In genomic region chr15:56731571-56731970, GRCh38 we compare ENCODE assay signal across 7 cellular contexts. TPM values are rescaled to one million over a fixed set of nuclear protein-coding genes. Genes with fewer than 3 reads are reported as not detected.
DNase-seq lines count a peak whose midpoint lies in the region; ATAC-seq and TF ChIP-seq lines count a peak whose summit lies in the region.

No MANE protein-coding gene starts in this region.

- no peak for ATAC-seq in HCT116
- no peak for ATAC-seq in activated CD8-positive, alpha-beta T cell treated with anti-CD3 and anti-CD28 coated beads for 36 hours
- ATAC-seq in GM18517 (IDR thresholded peaks at IDR 0.05; ENCODE audit: unreplicated experiment) = no peak

- H3K4me3 ChIP-seq in HCT116 (replicated peaks in 1 of 2; ENCODE audit: low read depth in 1 of 2, low read length in 2 of 2) (peak overlapping the region in 1 of 2 experiments; percentile 77; a peak in 2 of 4 replicates), iPS-18a (ENCODE audit: low read length) (peak overlapping the region; percentile 70), stomach (peak overlapping the region; percentile 65 to 81 (median 74))

- H3K9me2 ChIP-seq in HCT116 (ENCODE audit: insufficient read depth) = no peaks in the 10 kb centered on the region

- TF ChIP-seq RAD21 in HCT116 (IDR thresholded peaks at IDR 0.05; ENCODE audit: low read depth) = no peak

- CTCF ChIA-PET in HCT116 (lab: Charles Lee) = no interaction called here
- CTCF ChIA-PET in activated CD8-positive, alpha-beta T cell treated with anti-CD3 and anti-CD28 coated beads for 36 hours (lab: Charles Lee) = no interaction called here

- RAD21 ChIA-PET in HCT116 (lab: Charles Lee; ENCODE audit: low non-redundant PET in 1 of 2, low total read pairs in 2 of 2, uncharacterized antibody in 2 of 2, unreplicated experiment in 2 of 2) = no interaction called here

- H3K36me3 ChIP-seq in HCT116 (ENCODE audit: control insufficient read depth in 1 of 2, insufficient read depth in 2 of 2, low read length in 2 of 2) = no peaks in the 10 kb centered on the region
- no peaks in the 10 kb centered on the region for H3K36me3 ChIP-seq in iPS-18a (ENCODE audit: control insufficient read depth, low read depth, low read length)
- no peaks in the 10 kb centered on the region for H3K36me3 ChIP-seq in stomach

- peaks cover 36% of the 10 kb centered on the region for H3K4me1 Mint-ChIP-seq in activated CD8-positive, alpha-beta T cell treated with anti-CD3 and anti-CD28 coated beads for 36 hours (ENCODE audit: low read depth)

- BruUV-seq in HCT116 (replicated peaks; lab: Mats Ljungman, UMichigan) = no TSS peak

- peaks cover 55% of the 10 kb centered on the region for H3K79me2 ChIP-seq in HCT116 (ENCODE audit: insufficient read depth, low read length)

- H3K9me3 ChIP-seq in HCT116 (ENCODE audit: control insufficient read depth in 1 of 2, insufficient read depth in 1 of 2, low read depth in 1 of 2, low read length in 2 of 2) = no peaks in the 10 kb centered on the region
- H3K9me3 ChIP-seq in iPS-18a (ENCODE audit: control insufficient read depth, low read depth, low read length) = peaks cover 11% of the 10 kb centered on the region
- no peaks in the 10 kb centered on the region for H3K9me3 ChIP-seq in stomach

- peak overlapping the region; percentile 82; the same call in 1 of the 2 replicates for H3K27ac ChIP-seq in HCT116 (ENCODE audit: low read depth, low read length)
- no peak overlapping the region for H3K27ac ChIP-seq in iPS-18a (ENCODE audit: low read length)
- peak overlapping the region in 4 of 5 donors; percentile 96 to 99 (median 98) for H3K27ac ChIP-seq in stomach

- POLR2A ChIA-PET in HCT116 (lab: Charles Lee) = no interaction called here
- POLR2A ChIA-PET in activated CD8-positive, alpha-beta T cell treated with anti-CD3 and anti-CD28 coated beads for 36 hours (lab: Charles Lee) = no interaction called here

- TF ChIP-seq CTCF in HCT116 (IDR thresholded peaks at IDR 0.05 in 2 of 3, conservative IDR thresholded peaks at IDR 0.05 in 1 of 3; ENCODE audit: borderline replicate concordance in 1 of 3, insufficient read depth in 1 of 3, low read depth in 2 of 3, low read length in 2 of 3) (no peak), stomach (IDR thresholded peaks at IDR 0.05) (no peak)
- TF ChIP-seq CTCF in activated CD8-positive, alpha-beta T cell treated with anti-CD3 and anti-CD28 coated beads for 36 hours (IDR thresholded peaks at IDR 0.05) = no peak

- whole genome bisulfite sequencing in stomach, 5 donors = 49 to 61% (median 58%) methylated on average over 8 of the region's 8 CpGs

- TF ChIP-seq POLR2A in HCT116 (IDR thresholded peaks at IDR 0.05; ENCODE audit: borderline replicate concordance, extremely low read depth, insufficient read depth, insufficient read length) (no peak), stomach (IDR thresholded peaks at IDR 0.05) (no peak)

- intact Hi-C loops in HCT116 (cut with micrococcal nuclease) = no loop called here
- intact Hi-C loops in activated CD8-positive, alpha-beta T cell treated with anti-CD3 and anti-CD28 coated beads for 36 hours (cut with micrococcal nuclease) = loop anchor here (5.0 kb wide), 1 partner anchor 136 kb away; no protein-coding TSS in a partner anchor
- intact Hi-C loops in stomach (cut with DNase I; ENCODE audit: low total_unique reads) = no loop called here

- peaks cover 14% of the 10 kb centered on the region for H3K36me3 Mint-ChIP-seq in activated CD8-positive, alpha-beta T cell treated with anti-CD3 and anti-CD28 coated beads for 36 hours (ENCODE audit: low read depth)

- H2AFZ ChIP-seq in HCT116 (ENCODE audit: low read depth, low read length, poor library complexity, severe bottlenecking) = no peak overlapping the region

- peaks cover 4% of the 10 kb centered on the region for H3K9me3 Mint-ChIP-seq in activated CD8-positive, alpha-beta T cell treated with anti-CD3 and anti-CD28 coated beads for 36 hours

- H3K27ac Mint-ChIP-seq in activated CD8-positive, alpha-beta T cell treated with anti-CD3 and anti-CD28 coated beads for 36 hours = peak overlapping the region; percentile 97

- H3K4me2 ChIP-seq in HCT116 (ENCODE audit: low read length) = peak overlapping the region; percentile 78

- no peaks in the 10 kb centered on the region for H4K20me1 ChIP-seq in HCT116 (ENCODE audit: insufficient read depth)

- H3K27me3 ChIP-seq in HCT116 (ENCODE audit: insufficient read depth, low read length) (no peaks in the 10 kb centered on the region), iPS-18a (ENCODE audit: control insufficient read depth, insufficient read depth, low read length) (no peaks in the 10 kb centered on the region), stomach (no peaks in the 10 kb centered on the region)

- H3K4me1 ChIP-seq in HCT116 (ENCODE audit: control insufficient read depth in 1 of 2, insufficient read depth in 2 of 2, low read length in 2 of 2) (peaks cover 7 to 16% of the 10 kb centered on the region in 2 experiments), iPS-18a (ENCODE audit: control insufficient read depth, low read depth, low read length) (peaks cover 8% of the 10 kb centered on the region), stomach (peaks cover 25 to 62% (median 51%) of the 10 kb centered on the region in 4 donors)

- DNase-seq in HCT116 (ENCODE audit: low read depth, low spot score) (no peak), stomach (no peak), RKO (ENCODE audit: low spot score) (no peak), kidney glomerular epithelial cell (lab: John Stamatoyannopoulos, UW) (no peak)
- no peak for DNase-seq in activated CD8-positive, alpha-beta T cell treated with anti-CD3 and anti-CD28 coated beads for 36 hours

- H3K4me3 Mint-ChIP-seq in activated CD8-positive, alpha-beta T cell treated with anti-CD3 and anti-CD28 coated beads for 36 hours = peak overlapping the region; percentile 94

- no peaks in the 10 kb centered on the region for H3K27me3 Mint-ChIP-seq in activated CD8-positive, alpha-beta T cell treated with anti-CD3 and anti-CD28 coated beads for 36 hours

- TF ChIP-seq EP300 in stomach (IDR thresholded peaks at IDR 0.05) = no peak

- H3K9ac ChIP-seq in HCT116 (ENCODE audit: low read length) (0 out of 2 replicates have a peak overlapping the region, but pooled peaks have one; percentile 85), iPS-18a (ENCODE audit: low read length) (no peak overlapping the region)

TF ChIP-seq in HCT116, 20 proteins besides CTCF, POLR2A, EP300 and RAD21:
- no peak for TF ChIP-seq ELF1 (IDR thresholded peaks at IDR 0.05; ENCODE audit: borderline replicate concordance, low read depth)
- no peak for TF ChIP-seq SIN3A (IDR thresholded peaks at IDR 0.05; ENCODE audit: low read depth)
- TF ChIP-seq REST (IDR thresholded peaks at IDR 0.05; ENCODE audit: low read depth) = no peak
- TF ChIP-seq ZNF274 (IDR thresholded peaks at IDR 0.05; ENCODE audit: low read depth, low read length) = no peak
- no peak for TF ChIP-seq EGR1 (IDR thresholded peaks at IDR 0.05; ENCODE audit: low read depth)
- TF ChIP-seq SP1 (IDR thresholded peaks at IDR 0.05; ENCODE audit: low read depth) = no peak
- TF ChIP-seq, protein P1, sequence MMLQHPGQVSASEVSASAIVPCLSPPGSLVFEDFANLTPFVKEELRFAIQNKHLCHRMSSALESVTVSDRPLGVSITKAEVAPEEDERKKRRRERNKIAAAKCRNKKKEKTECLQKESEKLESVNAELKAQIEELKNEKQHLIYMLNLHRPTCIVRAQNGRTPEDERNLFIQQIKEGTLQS (IDR thresholded peaks at IDR 0.05) = no peak
- TF ChIP-seq YY1 (IDR thresholded peaks at IDR 0.05; ENCODE audit: extremely low read depth, insufficient replicate concordance, low read depth, low read length) = no peak
- TF ChIP-seq EZH2 (IDR thresholded peaks at IDR 0.05) = no peak
- TF ChIP-seq TCF7L2 (IDR thresholded peaks at IDR 0.05; ENCODE audit: borderline replicate concordance, extremely low read depth, insufficient read depth, insufficient read length) = no peak

RNA-seq across cellular contexts. Expression of gene ZNF280D, which starts 1.7 kb away (rescaled TPM):
- total RNA-seq in HCT116 (2021; ENCODE audit: unreplicated experiment) (25.3 TPM), stomach (100 to 1,000 TPM in 1 of 5 donors, 10 to 100 TPM in 4; 31.0 to 142 (median 81.1) TPM)
- 5.3 and 6.7 TPM in 2 replicates for polyA plus RNA-seq in HCT116 (2012)
- total RNA-seq in activated CD8-positive, alpha-beta T cell treated with anti-CD3 and anti-CD28 coated beads for 36 hours = 10 to 100 TPM; 16.2 to 17.0 TPM
- 10 to 100 TPM in 2 of 3 donors, 1 to 10 TPM in 1; 7.6 to 20.6 (median 11.6) TPM for polyA plus RNA-seq in stomach
